20 cellular contexts compared by ENCODE assay signal in genomic region chr5:66896207-66896606, GRCh38.
A peak's percentile ranks its signal among the peaks of the same experiment; 100 is the strongest.
DNase-seq lines count a peak whose midpoint lies in the region; ATAC-seq, FAIRE-seq and TF ChIP-seq lines count a peak whose summit lies in the region.
"Had no signal": no experiment of that assay in that cellular context is flagged by ENCODE, and none has a peak within 500 bp of the region (broad histone marks: within the 10 kb centered on the region; RNA-seq: fewer than 3 reads in every experiment).

No MANE protein-coding gene starts in this region.

- H3K4me3 ChIP-seq in PC-3 (ENCODE audit: low read length) (no peak overlapping the region), GM12878 (no peak overlapping the region)
- H3K4me3 ChIP-seq: lower lobe of right lung, ovary, testis had no signal

- H3K9ac ChIP-seq in PC-3 (ENCODE audit: low read length) = no peak overlapping the region; the same call in 1 of the 2 replicates
- H3K9ac ChIP-seq in GM12878 (ENCODE audit: control insufficient read depth, insufficient read depth, low read length) = no peak overlapping the region

- no peak for TF ChIP-seq POLR2A in GM12878 (IDR thresholded peaks at IDR 0.05; ENCODE audit: low read depth, low read length)

- TF ChIP-seq EP300 in GM12878 (IDR thresholded peaks at IDR 0.05; ENCODE audit: borderline replicate concordance in 1 of 2, control insufficient read depth in 1 of 2, low read depth in 2 of 2, low read length in 2 of 2) = no peak

- no peaks in the 10 kb centered on the region for H3K9me2 ChIP-seq in PC-3 (replicated peaks; ENCODE audit: low read length)

- CTCF ChIA-PET in PC-3 (lab: Charles Lee) = no interaction called here
- CTCF ChIA-PET in GM12878 (lab: Yijun Ruan, JAX) = interaction anchor here (1.3 kb wide), 1 partner anchor 28 kb away, joined by 3 read pairs; no protein-coding TSS in a partner anchor

- FAIRE-seq in GM12878 (lab: Jason Lieb, UNC) = no peak
- FAIRE-seq: endometrium, GM12891 had no signal

- RAD21 ChIA-PET in GM12878 (lab: Charles Lee; ENCODE audit: unreplicated experiment) = no interaction called here

- 40% methylated on average over 4 of the region's 4 CpGs for WGBS in GM12878 (ENCODE audit: insufficient coverage, insufficient replicate concordance, low lambda C conversion rate, missing lambda C conversion rate)

- H3K36me3 ChIP-seq in PC-3 (ENCODE audit: low read depth, low read length) (no peaks in the 10 kb centered on the region), GM12878 (ENCODE audit: control insufficient read depth in 2 of 2, insufficient read depth in 2 of 2, low read length in 1 of 2) (no peaks in the 10 kb centered on the region)
- H3K36me3 ChIP-seq: lower lobe of right lung, ovary had no signal

- TF ChIP-seq RAD21 in GM12878 (IDR thresholded peaks at IDR 0.05; ENCODE audit: insufficient read depth, low read depth, low read length) = no peak

- H3F3A ChIP-seq in PC-3 (ENCODE audit: low read length, unreplicated experiment) = no peaks in the 10 kb centered on the region

- H3K4me2 ChIP-seq in PC-3 (ENCODE audit: low read length) (no peak overlapping the region), GM12878 (ENCODE audit: control insufficient read depth, insufficient read depth) (no peak overlapping the region)

- peak; percentile 56; the same call in 1 of the 2 replicates for ATAC-seq in PC-3
- peak; percentile 59 for ATAC-seq in GM12878
- no peak for ATAC-seq in GM21717 (IDR thresholded peaks at IDR 0.05; ENCODE audit: unreplicated experiment)
- no peak for ATAC-seq in GM18517 (IDR thresholded peaks at IDR 0.05; ENCODE audit: unreplicated experiment)
- no peak for ATAC-seq in HG02870 (IDR thresholded peaks at IDR 0.05; ENCODE audit: unreplicated experiment)
- ATAC-seq: lower lobe of right lung had no signal

- DNase-seq in ELR (ENCODE audit: low read depth) = peak; percentile 76
- DNase-seq in PC-3 = peak; percentile 46
- DNase-seq in GM12878 (ENCODE audit: low read depth, low spot score) = no peak
- DNase-seq in kidney tubule cell (ENCODE audit: low spot score) = peak; percentile 58
- no peak for DNase-seq in cerebellar cortex (ENCODE audit: low spot score)
- DNase-seq: activated CD4-positive, alpha-beta T cell treated with anti-CD3 and anti-CD28 coated beads, Interleukin-2, amount 10 ng/mL, durations not matched to agents 7 days and 5 days; Caco-2; GOT3; lower lobe of right lung; naive B cell; NCI-H2081 treated with DMSO at 0.1 percent for 48 hours; NCI-H524 treated with DMSO at 0.1 percent for 48 hours; ovary; stimulated activated CD4-positive, alpha-beta T cell treated with anti-CD3 and anti-CD28 coated beads, Interleukin-2, amount 100 ng/mL, for 48 hours; testis had no signal

- no peaks in the 10 kb centered on the region for H4K20me1 ChIP-seq in PC-3 (ENCODE audit: low read length)
- no peaks in the 10 kb centered on the region for H4K20me1 ChIP-seq in GM12878 (ENCODE audit: control insufficient read depth, insufficient read depth)

- H3K27me3 ChIP-seq in PC-3 (ENCODE audit: low read length) (no peaks in the 10 kb centered on the region), GM12878 (replicated peaks in 1 of 2; ENCODE audit: control insufficient read depth in 2 of 2, insufficient read depth in 2 of 2, low read length in 1 of 2) (no peaks in the 10 kb centered on the region)
- H3K27me3 ChIP-seq: ovary, testis had no signal

- BruUV-seq in PC-3 (replicated peaks; lab: Mats Ljungman, UMichigan) (no TSS peak), GM12878 (replicated peaks; lab: Mats Ljungman, UMichigan) (no TSS peak)

- in situ Hi-C loops in GM12878 (cut with MboI) = no loop called here

- TF ChIP-seq CTCF in PC-3 (conservative IDR thresholded peaks at IDR 0.05; ENCODE audit: low read depth, low read length) (no peak), GM12878 (IDR thresholded peaks at IDR 0.05 in 2 of 3, conservative IDR thresholded peaks at IDR 0.05 in 1 of 3; ENCODE audit: control insufficient read depth in 2 of 3, extremely low read depth in 1 of 3, insufficient read depth in 1 of 3, low read depth in 3 of 3, low read length in 3 of 3) (no peak)

- H3K9me3 ChIP-seq in PC-3 (ENCODE audit: low read length) (no peaks in the 10 kb centered on the region), GM12878 (replicated peaks; ENCODE audit: control insufficient read depth, insufficient read depth, low read length) (no peaks in the 10 kb centered on the region)
- H3K9me3 ChIP-seq: Caco-2, lower lobe of right lung, ovary, testis had no signal

- no peaks in the 10 kb centered on the region for H3K79me2 ChIP-seq in PC-3 (ENCODE audit: low read length)
- H3K79me2 ChIP-seq in GM12878 (ENCODE audit: control insufficient read depth, insufficient read depth, low read length) = no peaks in the 10 kb centered on the region

- peaks cover 26% of the 10 kb centered on the region for H3K4me1 ChIP-seq in PC-3 (ENCODE audit: insufficient read depth, low read length)
- no peaks in the 10 kb centered on the region for H3K4me1 ChIP-seq in GM12878 (ENCODE audit: control insufficient read depth, insufficient read depth, low read length)
- H3K4me1 ChIP-seq: Caco-2, testis had no signal

- intact Hi-C loops in PC-3 (cut with micrococcal nuclease) (no loop called here), GM12878 (cut with micrococcal nuclease; ENCODE audit: unreplicated experiment) (no loop called here)

- H2AFZ ChIP-seq in PC-3 (ENCODE audit: low read length) (no peak overlapping the region), GM12878 (ENCODE audit: control insufficient read depth, low read depth, low read length) (no peak overlapping the region)

- SMC1A ChIA-PET in GM12878 (lab: Charles Lee; ENCODE audit: uncharacterized antibody, unreplicated experiment) = no interaction called here

- H3K27ac ChIP-seq in PC-3 (ENCODE audit: low read length) = peak overlapping the region; percentile 72
- H3K27ac ChIP-seq in GM12878 (ENCODE audit: control insufficient read depth, insufficient read depth) = no peak overlapping the region
- H3K27ac ChIP-seq: lower lobe of right lung, ovary, testis had no signal

- POLR2A ChIA-PET in PC-3 (lab: Charles Lee; ENCODE audit: unreplicated experiment) (interaction anchor here (0.6 kb wide), 1 partner anchor 12 kb away, joined by 4 read pairs; no protein-coding TSS in a partner anchor), GM12878 (lab: Charles Lee) (no interaction called here)

TF ChIP-seq in GM12878, 131 proteins besides CTCF, POLR2A, EP300 and RAD21:
- 0 out of 2 replicates have a peak, but pooled peaks have one; percentile 18 for TF ChIP-seq ATF7 (IDR thresholded peaks at IDR 0.05; ENCODE audit: low read depth)
- no peak for TF ChIP-seq SRF (IDR thresholded peaks at IDR 0.05; ENCODE audit: low read depth in 2 of 2, low read length in 2 of 2)
- TF ChIP-seq MTA2 (IDR thresholded peaks at IDR 0.05; ENCODE audit: low read depth) = peak; percentile 23; the same call in 1 of the 2 replicates

Comparison
In these comparisons a context has a peak if more than half of its experiments do, and no peak if none do; other contexts are left out.
1. DNase-seq: peak in ELR (single experiment), PC-3 (single experiment) and kidney tubule cell (single experiment); none in GM12878 (single experiment) and cerebellar cortex (single experiment).
2. ATAC-seq: peak in PC-3 (single experiment) and GM12878 (single experiment); none in GM21717 (single experiment), GM18517 (single experiment) and HG02870 (single experiment).